In genomic region chr7:95398155-95398940, GRCh38 we compare ENCODE assay signal across 20 cellular contexts. TPM values are rescaled to one million over a fixed set of nuclear protein-coding genes. Genes with fewer than 3 reads are reported as not detected.
DNase-seq lines count a peak whose midpoint lies in the region; ATAC-seq and TF ChIP-seq lines count a peak whose summit lies in the region.
"Had no signal": no experiment of that assay in that cellular context is flagged by ENCODE, and none has a peak within 500 bp of the region (broad histone marks: within the 10 kb centered on the region; RNA-seq: fewer than 3 reads in every experiment).

No MANE protein-coding gene starts in this region.

- H2BK120ac ChIP-seq in mesenchymal stem cell (ENCODE audit: low read depth, low read length), result no peak overlapping the region

- 72 to 81% methylated on average over 4 of the region's 4 CpGs for WGBS in upper lobe of left lung, 2 donors
- WGBS in mesenchymal stem cell, result 93% methylated on average over 2 of the region's 4 CpGs

- TF ChIP-seq CTCF in upper lobe of left lung (IDR thresholded peaks at IDR 0.05), result no peak

- no peak overlapping the region for H3K18ac ChIP-seq in mesenchymal stem cell (ENCODE audit: low read depth in 1 of 2, low read length in 2 of 2)

- no peak overlapping the region for H2BK15ac ChIP-seq in mesenchymal stem cell (ENCODE audit: low read depth, poor library complexity, severe bottlenecking)

- H3K4me1 ChIP-seq in endocrine pancreas (ENCODE audit: control insufficient read depth, insufficient read depth, low read length) (peaks cover 4% of the 10 kb centered on the region), upper lobe of left lung (peaks cover 0 to 15% (median 0%) of the 10 kb centered on the region in 4 donors), mesenchymal stem cell (ENCODE audit: control insufficient read depth, insufficient read depth, low read depth, low read length) (no peaks in the 10 kb centered on the region)

- H3K4ac ChIP-seq in mesenchymal stem cell (ENCODE audit: low read depth in 1 of 2, low read length in 2 of 2), result no peak overlapping the region

- H3K4me3 ChIP-seq in endocrine pancreas (ENCODE audit: control insufficient read depth, insufficient read depth, low read length) (peak overlapping the region; percentile 58), upper lobe of left lung (peak overlapping the region in 3 of 4 donors; percentile 49 to 62 (median 61)), mesenchymal stem cell (ENCODE audit: insufficient read depth in 1 of 2, low read depth in 1 of 2, low read length in 2 of 2) (no peak overlapping the region)
- H3K4me3 ChIP-seq: dorsolateral prefrontal cortex, tibial nerve had no signal

- H2AK5ac ChIP-seq in mesenchymal stem cell (ENCODE audit: low read length, severe bottlenecking), result no peak overlapping the region

- H4K91ac ChIP-seq in mesenchymal stem cell (ENCODE audit: low read length), result no peak overlapping the region

- no peak overlapping the region for H3K23ac ChIP-seq in mesenchymal stem cell (ENCODE audit: low read length in 2 of 2)

- H3K4me2 ChIP-seq in mesenchymal stem cell (ENCODE audit: low read length, poor library complexity, severe bottlenecking), result no peak overlapping the region

- DNase-seq in NCI-H2196 (lab: John Stamatoyannopoulos, UW; ENCODE audit: unreplicated experiment) (peak; percentile 37), NCI-H2196 treated with DMSO at 0.1 percent for 48 hours (lab: John Stamatoyannopoulos, UW; ENCODE audit: unreplicated experiment) (no peak), NCI-H2171 treated with DMSO at 0.1 percent for 48 hours (lab: John Stamatoyannopoulos, UW) (peak; percentile 76), upper lobe of left lung (no peak), mesenchymal stem cell (no peak), SW480 (ENCODE audit: low spot score) (no peak)
- DNase-seq: activated CD4-positive, alpha-beta memory T cell treated with anti-CD3 and anti-CD28 coated beads, Interleukin-2, amount 10 ng/mL, durations not matched to agents 7 days and 5 days; dorsolateral prefrontal cortex; H7; mammary epithelial cell; NCI-H187 treated with DMSO at 0.1 percent for 48 hours; PC-3; T1000 had no signal

- no peak overlapping the region for H3K9ac ChIP-seq in endocrine pancreas (ENCODE audit: control insufficient read depth, insufficient read depth, low read length)
- H3K9ac ChIP-seq in mesenchymal stem cell (ENCODE audit: low read length), result no peak overlapping the region

- no peak for TF ChIP-seq EP300 in upper lobe of left lung (IDR thresholded peaks at IDR 0.05)

- no peak for TF ChIP-seq POLR2A in upper lobe of left lung (IDR thresholded peaks at IDR 0.05)

- H3K27ac ChIP-seq in upper lobe of left lung (no peak overlapping the region), mesenchymal stem cell (ENCODE audit: low read length, poor library complexity, severe bottlenecking) (no peak overlapping the region)
- H3K27ac ChIP-seq: dorsolateral prefrontal cortex, tibial nerve had no signal

- H2BK5ac ChIP-seq in mesenchymal stem cell (ENCODE audit: low read depth, low read length, poor library complexity, severe bottlenecking), result no peak overlapping the region

- H2AFZ ChIP-seq in mesenchymal stem cell (ENCODE audit: low read depth, low read length), result no peak overlapping the region

- H3K27me3 ChIP-seq in endocrine pancreas (ENCODE audit: control insufficient read depth, insufficient read depth, low read length), result no peaks in the 10 kb centered on the region
- no peaks in the 10 kb centered on the region for H3K27me3 ChIP-seq in upper lobe of left lung
- H3K27me3 ChIP-seq in mesenchymal stem cell (ENCODE audit: control insufficient read depth in 1 of 2, insufficient read depth in 1 of 2, low read length in 2 of 2), result peaks cover 0 to 18% of the 10 kb centered on the region in 2 experiments
- H3K27me3 ChIP-seq: tibial nerve had no signal

- ATAC-seq in upper lobe of left lung (ENCODE audit: low FRiP score in 2 of 2) (no peak), HG03025 (IDR thresholded peaks at IDR 0.05; ENCODE audit: low FRiP score, unreplicated experiment) (no peak)
- ATAC-seq: PC-3, Right ventricle myocardium inferior had no signal

- no peak overlapping the region for H3K14ac ChIP-seq in mesenchymal stem cell (ENCODE audit: low read length in 2 of 2)

- no peaks in the 10 kb centered on the region for H3K79me1 ChIP-seq in mesenchymal stem cell (replicated peaks; ENCODE audit: low read length, poor library complexity, severe bottlenecking)

- no peak overlapping the region for H4K8ac ChIP-seq in mesenchymal stem cell (ENCODE audit: low read length)

- H3K36me3 ChIP-seq in endocrine pancreas (ENCODE audit: control insufficient read depth, insufficient read depth, low read length), result no peaks in the 10 kb centered on the region
- peaks cover 0 to 5% (median under 1%) of the 10 kb centered on the region in 4 donors for H3K36me3 ChIP-seq in upper lobe of left lung
- H3K36me3 ChIP-seq in mesenchymal stem cell (ENCODE audit: control insufficient read depth in 1 of 2, insufficient read depth in 2 of 2, low read depth in 1 of 2, low read length in 2 of 2), result no peaks in the 10 kb centered on the region
- H3K36me3 ChIP-seq: tibial nerve had no signal

- H2BK12ac ChIP-seq in mesenchymal stem cell (ENCODE audit: low read length in 2 of 2), result no peak overlapping the region

- H3K9me3 ChIP-seq in endocrine pancreas (ENCODE audit: control insufficient read depth, low read length) (no peaks in the 10 kb centered on the region), upper lobe of left lung (no peaks in the 10 kb centered on the region), mesenchymal stem cell (ENCODE audit: control insufficient read depth, low read length) (no peaks in the 10 kb centered on the region)
- H3K9me3 ChIP-seq: tibial nerve had no signal

RNA-seq across cellular contexts. Expression of gene PON3, which starts 2.2 kb away (rescaled TPM):
- total RNA-seq in upper lobe of left lung, result 10 to 100 TPM; 10.4 to 67.2 (median 23.2) TPM
- polyA plus RNA-seq in mesenchymal stem cell (2013, experiment 1 of 2), result not detected
- polyA plus RNA-seq in mesenchymal stem cell (2013, experiment 2 of 2), result not detected
- total RNA-seq: A172; activated CD4-positive, alpha-beta memory T cell treated with anti-CD3 and anti-CD28 coated beads, Interleukin-2, amount 10 ng/mL, durations not matched to agents 7 days and 5 days; H7; LHCN-M2; PC-3 had no signal
- polyA plus RNA-seq: BJ had no signal

RNA-seq across cellular contexts. Expression of gene PON2, which starts 36.5 kb away (rescaled TPM):
- 100 to 1,000 TPM; 128 to 476 (median 197) TPM for total RNA-seq in upper lobe of left lung
- polyA plus RNA-seq in mesenchymal stem cell (2013, experiment 1 of 2), result 141 TPM
- 142 TPM for polyA plus RNA-seq in mesenchymal stem cell (2013, experiment 2 of 2)

Comparison
In these comparisons a context has a peak if more than half of its experiments do, and no peak if none do; other contexts are left out.
1. DNase-seq: peak in NCI-H2196 (single experiment) and NCI-H2171 treated with DMSO at 0.1 percent for 48 hours (single experiment); none in NCI-H2196 treated with DMSO at 0.1 percent for 48 hours (single experiment), upper lobe of left lung (0 of 2), mesenchymal stem cell (single experiment) and SW480 (single experiment).
2. H3K4me3 ChIP-seq: peak in endocrine pancreas (single experiment) and upper lobe of left lung (3 of 4); none in mesenchymal stem cell (0 of 2).